In genomic region chr1:156510709-156511108, GRCh38 we compare ENCODE assay signal across 10 cellular contexts. TPM values are rescaled to one million over a fixed set of nuclear protein-coding genes. Genes with fewer than 3 reads are reported as not detected.
DNase-seq lines count a peak whose midpoint lies in the region; ATAC-seq and TF ChIP-seq lines count a peak whose summit lies in the region.
"Had no signal": no experiment of that assay in that cellular context is flagged by ENCODE, and none has a peak within 500 bp of the region (broad histone marks: within the 10 kb centered on the region; RNA-seq: fewer than 3 reads in every experiment).

No MANE protein-coding gene starts in this region.

- WGBS in sigmoid colon, 2 donors, result 36 to 65% methylated on average over 13 of the region's 13 CpGs

- H3K27ac ChIP-seq in left ventricle myocardium inferior (replicated peaks) (peak overlapping the region; percentile 100), sigmoid colon (peak overlapping the region; percentile 98 to 100 (median 100))
- H3K27ac ChIP-seq: SK-N-MC had no signal

- H3K27me3 Mint-ChIP-seq in brain, result peaks cover 3% of the 10 kb centered on the region

- peak overlapping the region; percentile 11 to 96 (median 87) for H3K27ac Mint-ChIP-seq in brain

- no peaks in the 10 kb centered on the region for H3K27me3 ChIP-seq in left ventricle myocardium inferior (ENCODE audit: low read depth)
- no peaks in the 10 kb centered on the region for H3K27me3 ChIP-seq in sigmoid colon

- H3K4me3 ChIP-seq in left ventricle myocardium inferior (peak overlapping the region; percentile 17), sigmoid colon (no peak overlapping the region)
- H3K4me3 ChIP-seq: SK-N-MC had no signal

- DNase-seq in EL, result peak; percentile 78
- DNase-seq in left ventricle myocardium inferior, result peak; percentile 85
- peak; percentile 99 for DNase-seq in sigmoid colon
- no peak for DNase-seq in GM10266 (ENCODE audit: extremely low spot score)
- DNase-seq in ACHN, result no peak
- DNase-seq: NCI-H1417 had no signal

- TF ChIP-seq CTCF in brain (conservative IDR thresholded peaks at IDR 0.05) (no peak), left ventricle myocardium inferior (IDR thresholded peaks at IDR 0.05; ENCODE audit: borderline replicate concordance) (no peak), sigmoid colon (IDR thresholded peaks at IDR 0.05) (no peak), GM10266 (IDR thresholded peaks at IDR 0.05; ENCODE audit: control insufficient read depth, insufficient read depth, low read depth, missing control alignments) (no peak)

- intact Hi-C loops in left ventricle myocardium inferior (cut with micrococcal nuclease), result no loop called here
- intact Hi-C loops in sigmoid colon (cut with DNase I), result loop anchor here (5.0 kb wide), 2 partner anchors 33 to 82 kb away; partner anchors contain the start of gene NAXE

- TF ChIP-seq EP300 in sigmoid colon (IDR thresholded peaks at IDR 0.05), result peak; percentile 73 to 97 (median 92)

- H3K9me3 Mint-ChIP-seq in brain, result no peaks in the 10 kb centered on the region

- H3K36me3 ChIP-seq in left ventricle myocardium inferior (no peaks in the 10 kb centered on the region), sigmoid colon (no peaks in the 10 kb centered on the region)

- no peak for ATAC-seq in HG02981 (IDR thresholded peaks at IDR 0.05; ENCODE audit: unreplicated experiment)
- no peak for ATAC-seq in HG03139 (IDR thresholded peaks at IDR 0.05; ENCODE audit: unreplicated experiment)

- peaks cover 49% of the 10 kb centered on the region for H3K4me1 ChIP-seq in left ventricle myocardium inferior
- peaks cover 0 to 73% (median 67%) of the 10 kb centered on the region in 4 donors for H3K4me1 ChIP-seq in sigmoid colon

- H3K9me3 ChIP-seq in left ventricle myocardium inferior (replicated peaks), result no peaks in the 10 kb centered on the region
- H3K9me3 ChIP-seq in sigmoid colon, result no peaks in the 10 kb centered on the region

- TF ChIP-seq POLR2A in sigmoid colon (IDR thresholded peaks at IDR 0.05), result peak in 1 of 2 donors; percentile 48

- peaks cover 40% of the 10 kb centered on the region for H3K4me1 Mint-ChIP-seq in brain

- no peaks in the 10 kb centered on the region for H3K36me3 Mint-ChIP-seq in brain

- in situ Hi-C loops in ACHN (cut with HindIII; ENCODE audit: low pct_ligation_motif_present, low pct_unique_long_range_greater_than_20kb, low sequenced_read_pairs), result no loop called here

- peak overlapping the region in 3 of 5 experiments; percentile 45 to 69 (median 58) for H3K4me3 Mint-ChIP-seq in brain

RNA-seq across cellular contexts. Expression of gene MEF2D, which starts 10.1 kb away (rescaled TPM):
- 22.7 TPM for polyA plus RNA-seq in brain (ENCODE audit: insufficient read depth, low read depth, low replicate concordance)
- total RNA-seq in left ventricle myocardium inferior, result 96.8 TPM
- total RNA-seq in sigmoid colon, result 10 to 100 TPM; 39.8 to 61.6 (median 53.2) TPM
- 10 to 100 TPM; 13.2 to 31.2 (median 22.9) TPM for polyA plus RNA-seq in sigmoid colon

Comparison
In these comparisons a context has a peak if more than half of its experiments do, and no peak if none do; other contexts are left out.
1. DNase-seq: peak in EL (single experiment), left ventricle myocardium inferior (single experiment) and sigmoid colon (single experiment); none in GM10266 (single experiment) and ACHN (single experiment).